Comparison of ENCODE assay signal across 9 cellular contexts in the genomic region with DNA sequence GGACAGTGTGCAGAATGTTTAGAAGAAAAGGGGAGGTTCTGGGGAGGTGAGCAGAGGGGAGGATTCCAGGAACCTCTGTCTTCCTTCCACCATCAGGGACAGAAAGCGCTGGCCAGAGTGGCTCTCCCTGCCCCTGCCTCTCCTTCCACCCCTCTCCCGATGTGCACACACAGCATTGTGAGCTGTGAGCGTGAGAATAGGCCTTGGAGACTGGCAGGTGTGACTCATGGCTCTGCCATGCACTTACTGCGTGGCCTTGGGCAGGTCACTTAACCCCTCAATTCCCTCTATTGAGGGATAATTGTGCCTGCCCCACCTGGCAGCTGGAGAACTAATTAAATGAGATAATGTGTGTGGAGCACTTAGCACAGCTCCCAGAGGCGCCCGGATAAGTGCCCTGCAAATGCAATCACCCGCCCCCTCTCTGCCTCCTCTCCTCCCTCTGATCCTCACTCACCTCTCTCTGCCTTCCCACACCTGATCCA.
DNase-seq lines count a peak whose midpoint lies in the region; ATAC-seq, FAIRE-seq and TF ChIP-seq lines count a peak whose summit lies in the region.
"Had no signal": no experiment of that assay in that cellular context is flagged by ENCODE, and none has a peak within 500 bp of the region (broad histone marks: within the 10 kb centered on the region; RNA-seq: fewer than 3 reads in every experiment).

No MANE protein-coding gene starts in this region.

- H3K4me3 Mint-ChIP-seq in astrocyte (ENCODE audit: unreplicated experiment), result no peak overlapping the region
- no peak overlapping the region for H3K4me3 Mint-ChIP-seq in T-cell
- H3K4me3 Mint-ChIP-seq: activated naive CD4-positive, alpha-beta T cell treated with anti-CD3 and anti-CD28 coated beads, Interleukin-2, amount 50 U/mL, for 24 hours had no signal

- POLR2A ChIA-PET in OCI-LY7 (lab: Charles Lee), result no interaction called here
- POLR2A ChIA-PET in T-cell (lab: Charles Lee), result no interaction called here

- H3K4me1 ChIP-seq in astrocyte (ENCODE audit: insufficient read depth, low read length) (peaks cover 64% of the 10 kb centered on the region), tibial artery (peaks cover 0 to 66% (median 37%) of the 10 kb centered on the region in 4 donors), OCI-LY7 (ENCODE audit: insufficient read depth, low read length, poor library complexity, severe bottlenecking) (peaks cover under 1% of the 10 kb centered on the region)

- H3K9me3 Mint-ChIP-seq in astrocyte (ENCODE audit: unreplicated experiment) (no peaks in the 10 kb centered on the region), T-cell (no peaks in the 10 kb centered on the region)
- H3K9me3 Mint-ChIP-seq: activated naive CD4-positive, alpha-beta T cell treated with anti-CD3 and anti-CD28 coated beads, Interleukin-2, amount 50 U/mL, for 24 hours had no signal

- DNase-seq in M059J (ENCODE audit: low read depth), result peak; percentile 97
- peak; percentile 84 for DNase-seq in astrocyte (ENCODE audit: low read depth)
- peak; percentile 99 for DNase-seq in islet precursor cell
- no peak for DNase-seq in tibial artery
- DNase-seq in OCI-LY7 (ENCODE audit: low spot score), result no peak
- DNase-seq in T-cell, result no peak
- no peak for DNase-seq in activated T-cell treated with anti-CD3 and anti-CD28 coated beads, Interleukin-2, amount 50 U/mL, for 1 hour
- DNase-seq: NCI-H2081 treated with DMSO at 0.1 percent for 48 hours had no signal

- H3K4me2 ChIP-seq in astrocyte (ENCODE audit: low read length) (peak overlapping the region; percentile 63), OCI-LY7 (ENCODE audit: low read length) (no peak overlapping the region)

- H3K9me2 ChIP-seq in OCI-LY7 (ENCODE audit: insufficient read depth, low read length), result no peaks in the 10 kb centered on the region

- H3K27me3 Mint-ChIP-seq in astrocyte (ENCODE audit: low read depth, unreplicated experiment), result no peaks in the 10 kb centered on the region
- H3K27me3 Mint-ChIP-seq in T-cell, result no peaks in the 10 kb centered on the region
- H3K27me3 Mint-ChIP-seq: activated naive CD4-positive, alpha-beta T cell treated with anti-CD3 and anti-CD28 coated beads, Interleukin-2, amount 50 U/mL, for 24 hours had no signal

- H3K36me3 Mint-ChIP-seq in astrocyte (ENCODE audit: low read depth, unreplicated experiment), result peaks cover 8% of the 10 kb centered on the region
- H3K36me3 Mint-ChIP-seq in T-cell, result peaks cover 8% of the 10 kb centered on the region
- H3K36me3 Mint-ChIP-seq: activated naive CD4-positive, alpha-beta T cell treated with anti-CD3 and anti-CD28 coated beads, Interleukin-2, amount 50 U/mL, for 24 hours had no signal

- no peak overlapping the region for H3K4me3 ChIP-seq in astrocyte (ENCODE audit: insufficient read depth, low read depth, low read length)
- H3K4me3 ChIP-seq in tibial artery, result no peak overlapping the region
- no peak overlapping the region for H3K4me3 ChIP-seq in OCI-LY7 (ENCODE audit: low read depth, low read length, poor library complexity, severe bottlenecking)

- peaks cover 84% of the 10 kb centered on the region for H3K4me1 Mint-ChIP-seq in astrocyte (ENCODE audit: low read depth, unreplicated experiment)
- H3K4me1 Mint-ChIP-seq in T-cell, result peaks cover 0 to 9% (median 2%) of the 10 kb centered on the region in 3 donors
- H3K4me1 Mint-ChIP-seq: activated naive CD4-positive, alpha-beta T cell treated with anti-CD3 and anti-CD28 coated beads, Interleukin-2, amount 50 U/mL, for 24 hours had no signal

- peaks cover 79% of the 10 kb centered on the region for H3K79me2 ChIP-seq in astrocyte (ENCODE audit: insufficient read depth, low read length)
- H3K79me2 ChIP-seq in OCI-LY7 (ENCODE audit: insufficient read depth, low read depth, low read length), result no peaks in the 10 kb centered on the region

- H3K9ac ChIP-seq in astrocyte (ENCODE audit: low read length), result peak overlapping the region; percentile 67

- FAIRE-seq in astrocyte (lab: Jason Lieb, UNC), result peak; percentile 45

- no peaks in the 10 kb centered on the region for H3K9me3 ChIP-seq in astrocyte (ENCODE audit: insufficient read depth, low read depth, low read length)
- H3K9me3 ChIP-seq in tibial artery, result no peaks in the 10 kb centered on the region
- no peaks in the 10 kb centered on the region for H3K9me3 ChIP-seq in OCI-LY7 (ENCODE audit: low read length)

- BruUV-seq in OCI-LY7 (replicated peaks; lab: Mats Ljungman, UMichigan), result no TSS peak

- no peak overlapping the region for H2AFZ ChIP-seq in astrocyte (ENCODE audit: low read depth, low read length)
- H2AFZ ChIP-seq in OCI-LY7 (ENCODE audit: low read length), result no peak overlapping the region

- TF ChIP-seq CTCF in astrocyte (IDR thresholded peaks at IDR 0.05; ENCODE audit: insufficient read depth, low read depth, low read length) (no peak), tibial artery (IDR thresholded peaks at IDR 0.05) (no peak), OCI-LY7 (conservative IDR thresholded peaks at IDR 0.05; ENCODE audit: low read length) (no peak)

- ATAC-seq in T-cell (replicated peaks in 1 of 4), result no peak

- H3K27me3 ChIP-seq in astrocyte (ENCODE audit: insufficient read depth, low read length) (no peaks in the 10 kb centered on the region), tibial artery (no peaks in the 10 kb centered on the region)

- H3K27ac ChIP-seq in astrocyte (ENCODE audit: low read depth, low read length), result peak overlapping the region; percentile 67
- H3K27ac ChIP-seq in tibial artery, result peak overlapping the region; percentile 30 to 46
- H3K27ac ChIP-seq in OCI-LY7 (ENCODE audit: low read depth, low read length, poor library complexity, severe bottlenecking), result no peak overlapping the region

- H3K27ac Mint-ChIP-seq in astrocyte (ENCODE audit: unreplicated experiment) (peak overlapping the region; percentile 93), T-cell (no peak overlapping the region)
- H3K27ac Mint-ChIP-seq: activated naive CD4-positive, alpha-beta T cell treated with anti-CD3 and anti-CD28 coated beads, Interleukin-2, amount 50 U/mL, for 24 hours had no signal

- H4K20me1 ChIP-seq in astrocyte (ENCODE audit: insufficient read depth, low read length) (peaks cover 79% of the 10 kb centered on the region), OCI-LY7 (ENCODE audit: insufficient read depth, low read length) (no peaks in the 10 kb centered on the region)

- CTCF ChIA-PET in OCI-LY7 (lab: Charles Lee; ENCODE audit: unreplicated experiment) (no interaction called here), T-cell (lab: Charles Lee) (no interaction called here)

- intact Hi-C loops in tibial artery (cut with DNase I; ENCODE audit: low total_unique reads) (no loop called here), OCI-LY7 (cut with micrococcal nuclease; ENCODE audit: unreplicated experiment) (no loop called here)

- H3K36me3 ChIP-seq in astrocyte (ENCODE audit: insufficient read depth, low read length), result peaks cover 6% of the 10 kb centered on the region
- H3K36me3 ChIP-seq in tibial artery, result peaks cover 0 to 23% (median 11%) of the 10 kb centered on the region in 3 donors
- H3K36me3 ChIP-seq in OCI-LY7 (ENCODE audit: insufficient read depth, low read length), result no peaks in the 10 kb centered on the region

Comparison
In these comparisons a context has a peak if more than half of its experiments do, and no peak if none do; other contexts are left out.
1. DNase-seq: peak in M059J (single experiment), astrocyte (single experiment) and islet precursor cell (single experiment); none in tibial artery (0 of 2), OCI-LY7 (single experiment), T-cell (0 of 34) and activated T-cell treated with anti-CD3 and anti-CD28 coated beads, Interleukin-2, amount 50 U/mL, for 1 hour (single experiment).